8 cellular contexts compared by ENCODE assay signal in the genomic region with DNA sequence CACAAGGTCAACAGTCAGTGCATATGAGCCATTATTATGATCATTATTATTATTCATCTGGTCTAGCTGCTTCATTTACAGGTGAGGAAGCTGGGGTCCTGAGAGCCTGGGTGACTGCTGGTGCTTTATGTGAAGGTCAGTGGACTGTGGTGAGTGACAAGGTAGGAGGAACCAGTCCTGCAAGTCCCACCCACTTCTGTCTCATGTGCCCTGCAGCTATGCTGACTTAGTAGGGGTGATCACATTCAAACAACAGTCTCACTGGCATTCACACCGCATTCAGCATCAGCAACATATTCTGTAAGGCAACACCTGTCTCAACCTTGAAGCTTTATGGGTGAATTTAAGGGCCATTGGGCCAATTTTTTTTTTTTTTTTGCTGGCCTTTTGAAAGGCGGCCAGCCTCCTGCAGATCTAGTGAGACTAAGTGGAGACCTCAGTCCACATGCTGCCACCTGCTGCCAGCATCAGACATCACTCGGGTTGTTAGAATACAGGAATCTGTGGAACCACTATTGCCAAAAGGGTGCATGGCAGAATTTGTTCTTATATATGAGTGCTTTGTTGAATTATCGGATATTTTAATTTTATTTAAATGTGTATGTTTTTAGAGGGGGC. TPM values are rescaled to one million over a fixed set of nuclear protein-coding genes. Genes with fewer than 3 reads are reported as not detected.
DNase-seq lines count a peak whose midpoint lies in the region; ATAC-seq and TF ChIP-seq lines count a peak whose summit lies in the region.

No MANE protein-coding gene starts in this region.

- TF ChIP-seq CTCF in RWPE2 (IDR thresholded peaks at IDR 0.05; ENCODE audit: poor library complexity, severe bottlenecking) (peak; percentile 45), mesothelial cell of epicardium (IDR thresholded peaks at IDR 0.05; ENCODE audit: unreplicated experiment) (no peak), vagina (IDR thresholded peaks at IDR 0.05) (no peak)

- no peak overlapping the region for H2AFZ ChIP-seq in Karpas-422 (ENCODE audit: low read length)

- no peaks in the 10 kb centered on the region for H4K20me1 ChIP-seq in Karpas-422 (ENCODE audit: insufficient read depth, low read depth, low read length)

- peaks cover 42% of the 10 kb centered on the region for H3K27me3 Mint-ChIP-seq in mesothelial cell of epicardium (ENCODE audit: low read depth)

- no peaks in the 10 kb centered on the region for H3K4me1 ChIP-seq in Karpas-422 (ENCODE audit: low read length)
- no peaks in the 10 kb centered on the region for H3K4me1 ChIP-seq in RWPE2 (ENCODE audit: insufficient read depth, poor library complexity, severe bottlenecking)
- no peaks in the 10 kb centered on the region for H3K4me1 ChIP-seq in vagina

- ATAC-seq in RWPE2 (ENCODE audit: low read depth): peak; percentile 79

- H3K4me3 Mint-ChIP-seq in mesothelial cell of epicardium: no peak overlapping the region

- DNase-seq in NCI-H2171 treated with DMSO at 0.1 percent for 48 hours (lab: John Stamatoyannopoulos, UW) (peak; percentile 34), NCI-H2171 (lab: John Stamatoyannopoulos, UW) (no peak), Karpas-422 (peak; percentile 67), RWPE2 (ENCODE audit: low spot score) (no peak), cerebellar cortex (ENCODE audit: low spot score) (peak; percentile 85), mucosa of gallbladder (ENCODE audit: low spot score) (peak; percentile 49), mesothelial cell of epicardium (ENCODE audit: low spot score in 2 of 2, unreplicated experiment in 2 of 2) (no peak), vagina (ENCODE audit: extremely low spot score in 2 of 2) (no peak)

- no peak overlapping the region for H3K27ac ChIP-seq in Karpas-422 (ENCODE audit: low read length)
- no peak overlapping the region for H3K27ac ChIP-seq in RWPE2 (ENCODE audit: poor library complexity, severe bottlenecking)
- H3K27ac ChIP-seq in vagina: no peak overlapping the region

- no peaks in the 10 kb centered on the region for H3K79me2 ChIP-seq in Karpas-422 (ENCODE audit: low read length)

- intact Hi-C loops in vagina (cut with DNase I): no loop called here

- TF ChIP-seq POLR2A in vagina (IDR thresholded peaks at IDR 0.05): no peak

- no peak overlapping the region for H3K9ac ChIP-seq in Karpas-422 (ENCODE audit: low read length)

- H3K9me2 ChIP-seq in Karpas-422 (replicated peaks; ENCODE audit: insufficient read depth, low read length): no peaks in the 10 kb centered on the region

- H3K36me3 ChIP-seq in Karpas-422 (ENCODE audit: insufficient read depth, low read length): no peaks in the 10 kb centered on the region
- H3K36me3 ChIP-seq in RWPE2 (ENCODE audit: low read depth): no peaks in the 10 kb centered on the region
- no peaks in the 10 kb centered on the region for H3K36me3 ChIP-seq in vagina

- peaks cover 2% of the 10 kb centered on the region for H3K4me1 Mint-ChIP-seq in mesothelial cell of epicardium

- no peak overlapping the region for H3K27ac Mint-ChIP-seq in mesothelial cell of epicardium

- H3K9me3 Mint-ChIP-seq in mesothelial cell of epicardium: no peaks in the 10 kb centered on the region

- H3K9me3 ChIP-seq in Karpas-422 (ENCODE audit: low read length) (no peaks in the 10 kb centered on the region), RWPE2 (ENCODE audit: severe bottlenecking) (no peaks in the 10 kb centered on the region), vagina (no peaks in the 10 kb centered on the region)

- H3K4me2 ChIP-seq in Karpas-422 (ENCODE audit: low read depth, low read length, poor library complexity, severe bottlenecking): no peak overlapping the region

- H3K4me3 ChIP-seq in Karpas-422 (ENCODE audit: low read length) (no peak overlapping the region), RWPE2 (ENCODE audit: severe bottlenecking) (no peak overlapping the region), vagina (no peak overlapping the region)

- no peaks in the 10 kb centered on the region for H3K27me3 ChIP-seq in Karpas-422 (ENCODE audit: low read length)
- H3K27me3 ChIP-seq in RWPE2 (ENCODE audit: insufficient read depth, poor library complexity, severe bottlenecking): no peaks in the 10 kb centered on the region
- no peaks in the 10 kb centered on the region for H3K27me3 ChIP-seq in vagina

- no peaks in the 10 kb centered on the region for H3K36me3 Mint-ChIP-seq in mesothelial cell of epicardium

RNA-seq across cellular contexts. Expression of a gene that starts 59.9 kb away (rescaled TPM):
- 0.07 TPM in 1 of 2 replicates, not detected in the other for total RNA-seq in Karpas-422 (2014; rRNA removed; shearing (Covaris generic); ENCODE audit: low replicate concordance)
- total RNA-seq in mucosa of gallbladder (0.63 TPM), mesothelial cell of epicardium (0.53 to 0.63 TPM (median 0.60 TPM) in 3 replicates), vagina (not detected)

Comparison
In these comparisons a context has a peak if more than half of its experiments do, and no peak if none do; other contexts are left out.
1. DNase-seq: peak in NCI-H2171 treated with DMSO at 0.1 percent for 48 hours (single experiment), Karpas-422 (single experiment), cerebellar cortex (single experiment) and mucosa of gallbladder (single experiment); none in NCI-H2171 (single experiment), RWPE2 (single experiment), mesothelial cell of epicardium (0 of 2) and vagina (0 of 2).